Comparison of ENCODE assay signal across 8 cellular contexts in genomic region chr11:65637794-65638317, GRCh38. TPM values are rescaled to one million over a fixed set of nuclear protein-coding genes. Genes with fewer than 3 reads are reported as not detected.
DNase-seq lines count a peak whose midpoint lies in the region; ATAC-seq, FAIRE-seq and TF ChIP-seq lines count a peak whose summit lies in the region.

A gene with protein sequence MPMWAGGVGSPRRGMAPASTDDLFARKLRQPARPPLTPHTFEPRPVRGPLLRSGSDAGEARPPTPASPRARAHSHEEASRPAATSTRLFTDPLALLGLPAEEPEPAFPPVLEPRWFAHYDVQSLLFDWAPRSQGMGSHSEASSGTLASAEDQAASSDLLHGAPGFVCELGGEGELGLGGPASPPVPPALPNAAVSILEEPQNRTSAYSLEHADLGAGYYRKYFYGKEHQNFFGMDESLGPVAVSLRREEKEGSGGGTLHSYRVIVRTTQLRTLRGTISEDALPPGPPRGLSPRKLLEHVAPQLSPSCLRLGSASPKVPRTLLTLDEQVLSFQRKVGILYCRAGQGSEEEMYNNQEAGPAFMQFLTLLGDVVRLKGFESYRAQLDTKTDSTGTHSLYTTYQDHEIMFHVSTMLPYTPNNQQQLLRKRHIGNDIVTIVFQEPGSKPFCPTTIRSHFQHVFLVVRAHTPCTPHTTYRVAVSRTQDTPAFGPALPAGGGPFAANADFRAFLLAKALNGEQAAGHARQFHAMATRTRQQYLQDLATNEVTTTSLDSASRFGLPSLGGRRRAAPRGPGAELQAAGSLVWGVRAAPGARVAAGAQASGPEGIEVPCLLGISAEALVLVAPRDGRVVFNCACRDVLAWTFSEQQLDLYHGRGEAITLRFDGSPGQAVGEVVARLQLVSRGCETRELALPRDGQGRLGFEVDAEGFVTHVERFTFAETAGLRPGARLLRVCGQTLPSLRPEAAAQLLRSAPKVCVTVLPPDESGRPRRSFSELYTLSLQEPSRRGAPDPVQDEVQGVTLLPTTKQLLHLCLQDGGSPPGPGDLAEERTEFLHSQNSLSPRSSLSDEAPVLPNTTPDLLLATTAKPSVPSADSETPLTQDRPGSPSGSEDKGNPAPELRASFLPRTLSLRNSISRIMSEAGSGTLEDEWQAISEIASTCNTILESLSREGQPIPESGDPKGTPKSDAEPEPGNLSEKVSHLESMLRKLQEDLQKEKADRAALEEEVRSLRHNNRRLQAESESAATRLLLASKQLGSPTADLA (plus strand): TSS chr11:65638101. CDS start chr11:65640922, 2,821 bp downstream.

- TF ChIP-seq CTCF in CD14-positive monocyte (IDR thresholded peaks at IDR 0.05) = no peak

- DNase-seq in CD14-positive monocyte (ENCODE audit: low spot score) (no peak), GM19239 (ENCODE audit: insufficient read length, low spot score) (peak; percentile 87), globus pallidus (ENCODE audit: low spot score) (peak; percentile 79), nucleus accumbens (lab: John Stamatoyannopoulos, UW) (peak in 45 of 56 donors; percentile 8 to 76 (median 42))

- H3K27me3 ChIP-seq in HUES48 (ENCODE audit: control insufficient read depth, insufficient read depth, low read length) = no peaks in the 10 kb centered on the region
- no peaks in the 10 kb centered on the region for H3K27me3 ChIP-seq in thymus (ENCODE audit: control insufficient read depth, insufficient read depth)

- ATAC-seq in SK-N-SH treated with all-trans-retinoic acid at 6 μM for 48 hours = peak; percentile 90

- H3K4me3 Mint-ChIP-seq in CD14-positive monocyte = peak within 1 kb of the TSS; percentile 94 to 95
- peak within 1 kb of the TSS; percentile 90 for H3K4me3 Mint-ChIP-seq in activated naive CD4-positive, alpha-beta T cell treated with anti-CD3 and anti-CD28 coated beads, Interleukin-2, amount 50 U/mL, for 24 hours

- peak within 1 kb of the TSS; percentile 86 to 92 (median 91) for H3K27ac Mint-ChIP-seq in CD14-positive monocyte
- H3K27ac Mint-ChIP-seq in activated naive CD4-positive, alpha-beta T cell treated with anti-CD3 and anti-CD28 coated beads, Interleukin-2, amount 50 U/mL, for 24 hours = peak within 1 kb of the TSS; percentile 76

- peaks cover 0 to 1% (median 0%) of the 10 kb centered on the region in 3 donors for H3K27me3 Mint-ChIP-seq in CD14-positive monocyte (ENCODE audit: low read depth in 3 of 3)
- no peaks in the 10 kb centered on the region for H3K27me3 Mint-ChIP-seq in activated naive CD4-positive, alpha-beta T cell treated with anti-CD3 and anti-CD28 coated beads, Interleukin-2, amount 50 U/mL, for 24 hours

- H3K9ac ChIP-seq in HUES48 (ENCODE audit: low read depth, low read length) = peak within 1 kb of the TSS; percentile 47; the same call in 1 of the 2 replicates

- peak within 1 kb of the TSS; percentile 73 for H3K4me3 ChIP-seq in HUES48 (ENCODE audit: low read depth, low read length)
- peak within 1 kb of the TSS; percentile 85 for H3K4me3 ChIP-seq in thymus (ENCODE audit: low read length)

- H3K9me3 ChIP-seq in HUES48 (ENCODE audit: control insufficient read depth, insufficient read depth, low read length) (no peaks in the 10 kb centered on the region), thymus (ENCODE audit: control insufficient read depth) (no peaks in the 10 kb centered on the region)

- peaks cover 49% of the 10 kb centered on the region for H3K4me1 Mint-ChIP-seq in CD14-positive monocyte
- peaks cover 51% of the 10 kb centered on the region for H3K4me1 Mint-ChIP-seq in activated naive CD4-positive, alpha-beta T cell treated with anti-CD3 and anti-CD28 coated beads, Interleukin-2, amount 50 U/mL, for 24 hours

- whole genome bisulfite sequencing in thymus = 6% methylated on average over 42 of the region's 42 CpGs

- peaks cover 26 to 58% of the 10 kb centered on the region in 2 donors for H3K36me3 Mint-ChIP-seq in CD14-positive monocyte
- peaks cover 2% of the 10 kb centered on the region for H3K36me3 Mint-ChIP-seq in activated naive CD4-positive, alpha-beta T cell treated with anti-CD3 and anti-CD28 coated beads, Interleukin-2, amount 50 U/mL, for 24 hours

- no peaks in the 10 kb centered on the region for H3K9me3 Mint-ChIP-seq in CD14-positive monocyte
- no peaks in the 10 kb centered on the region for H3K9me3 Mint-ChIP-seq in activated naive CD4-positive, alpha-beta T cell treated with anti-CD3 and anti-CD28 coated beads, Interleukin-2, amount 50 U/mL, for 24 hours

- intact Hi-C loops in CD14-positive monocyte (cut with micrococcal nuclease) = loop anchor here (1.0 kb wide), 2 partner anchors 13 to 14 kb away; no protein-coding TSS in a partner anchor

- peak within 1 kb of the TSS; percentile 91 for H3K27ac ChIP-seq in HUES48 (ENCODE audit: low read depth, low read length)
- peak within 1 kb of the TSS; percentile 90 for H3K27ac ChIP-seq in thymus (ENCODE audit: low read depth)

- peak; percentile 79 for FAIRE-seq in GM19239 (lab: Jason Lieb, UNC)

- H3K36me3 ChIP-seq in HUES48 (ENCODE audit: control insufficient read depth, insufficient read depth, low read length) (peaks cover 36% of the 10 kb centered on the region), thymus (ENCODE audit: control insufficient read depth, insufficient read depth) (peaks cover 53% of the 10 kb centered on the region)

- H3K4me1 ChIP-seq in HUES48 (ENCODE audit: control insufficient read depth, insufficient read depth, low read length) (peaks cover 22% of the 10 kb centered on the region), thymus (ENCODE audit: control insufficient read depth, insufficient read depth, low read length) (peaks cover 28% of the 10 kb centered on the region)

TF ChIP-seq in SK-N-SH treated with all-trans-retinoic acid at 6 μM for 48 hours, 23 proteins besides CTCF, POLR2A, EP300 and RAD21:
- TF ChIP-seq, protein P1, sequence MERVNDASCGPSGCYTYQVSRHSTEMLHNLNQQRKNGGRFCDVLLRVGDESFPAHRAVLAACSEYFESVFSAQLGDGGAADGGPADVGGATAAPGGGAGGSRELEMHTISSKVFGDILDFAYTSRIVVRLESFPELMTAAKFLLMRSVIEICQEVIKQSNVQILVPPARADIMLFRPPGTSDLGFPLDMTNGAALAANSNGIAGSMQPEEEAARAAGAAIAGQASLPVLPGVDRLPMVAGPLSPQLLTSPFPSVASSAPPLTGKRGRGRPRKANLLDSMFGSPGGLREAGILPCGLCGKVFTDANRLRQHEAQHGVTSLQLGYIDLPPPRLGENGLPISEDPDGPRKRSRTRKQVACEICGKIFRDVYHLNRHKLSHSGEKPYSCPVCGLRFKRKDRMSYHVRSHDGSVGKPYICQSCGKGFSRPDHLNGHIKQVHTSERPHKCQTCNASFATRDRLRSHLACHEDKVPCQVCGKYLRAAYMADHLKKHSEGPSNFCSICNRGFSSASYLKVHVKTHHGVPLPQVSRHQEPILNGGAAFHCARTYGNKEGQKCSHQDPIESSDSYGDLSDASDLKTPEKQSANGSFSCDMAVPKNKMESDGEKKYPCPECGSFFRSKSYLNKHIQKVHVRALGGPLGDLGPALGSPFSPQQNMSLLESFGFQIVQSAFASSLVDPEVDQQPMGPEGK (CRISPR knock-in tag; IDR thresholded peaks at IDR 0.05; ENCODE audit: borderline replicate concordance) = no peak
- no peak for TF ChIP-seq ZC3H10 (CRISPR knock-in tag; IDR thresholded peaks at IDR 0.05)
- TF ChIP-seq CSRNP3 (CRISPR knock-in tag; IDR thresholded peaks at IDR 0.05) = no peak
- TF ChIP-seq OSR1 (CRISPR knock-in tag; IDR thresholded peaks at IDR 0.05) = no peak
- no peak for TF ChIP-seq ZNF70 (CRISPR knock-in tag; IDR thresholded peaks at IDR 0.05)
- no peak for TF ChIP-seq ZFP3 (CRISPR knock-in tag; IDR thresholded peaks at IDR 0.05)

RNA-seq across cellular contexts. Expression of the gene that starts here (rescaled TPM):
- 10 to 100 TPM; 83.4 to 86.5 TPM for polyA plus RNA-seq in CD14-positive monocyte
- polyA plus RNA-seq in thymus = 153 TPM
